Comparison of ENCODE assay signal across 19 cellular contexts in the genomic region with DNA sequence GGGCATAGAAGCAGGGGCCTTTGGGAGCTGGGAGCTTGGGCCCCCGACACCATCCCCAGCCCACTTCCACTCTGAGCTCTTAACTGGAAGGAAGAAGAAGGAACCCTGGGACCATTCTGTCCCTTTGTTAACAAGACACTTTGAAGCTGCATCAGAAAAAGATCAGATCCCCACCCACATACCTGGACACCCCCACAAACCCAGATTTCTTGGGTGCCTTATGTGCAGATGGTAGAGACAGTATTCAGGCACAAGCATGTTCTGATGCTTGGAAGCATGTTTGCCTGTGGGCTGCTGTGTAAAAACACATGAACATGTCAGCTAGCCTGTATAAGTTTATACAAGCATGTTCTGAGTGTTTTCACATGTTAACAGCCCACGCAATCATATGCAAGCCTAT. TPM values are rescaled to one million over a fixed set of nuclear protein-coding genes. Genes with fewer than 3 reads are reported as not detected.
DNase-seq lines count a peak whose midpoint lies in the region; ATAC-seq and TF ChIP-seq lines count a peak whose summit lies in the region.
"Had no signal": no experiment of that assay in that cellular context is flagged by ENCODE, and none has a peak within 500 bp of the region (broad histone marks: within the 10 kb centered on the region; RNA-seq: fewer than 3 reads in every experiment).

No MANE protein-coding gene starts in this region.

- no peak overlapping the region for H2AFZ ChIP-seq in MM.1S (ENCODE audit: low read length)

- no peak overlapping the region for H3K4me2 ChIP-seq in MM.1S (ENCODE audit: low read depth, low read length)
- H3K4me2 ChIP-seq: A549 had no signal

- H3K9me3 Mint-ChIP-seq in neural crest cell, result no peaks in the 10 kb centered on the region
- H3K9me3 Mint-ChIP-seq: HFFc6 had no signal

- H3K4me3 Mint-ChIP-seq in neural crest cell, result peak overlapping the region; percentile 66
- H3K4me3 Mint-ChIP-seq: HFFc6 had no signal

- 79 to 84% (median 83%) methylated on average over 2 of the region's 2 CpGs for WGBS in ovary, 3 donors

- no peaks in the 10 kb centered on the region for H4K20me1 ChIP-seq in MM.1S (ENCODE audit: insufficient read depth, low read length)

- peaks cover 88% of the 10 kb centered on the region for H3K27me3 Mint-ChIP-seq in neural crest cell (ENCODE audit: low read depth)

- H3K36me3 Mint-ChIP-seq in neural crest cell (ENCODE audit: low read depth), result no peaks in the 10 kb centered on the region
- H3K36me3 Mint-ChIP-seq: CD4-positive, alpha-beta memory T cell had no signal

- H3K4me1 ChIP-seq in MM.1S (ENCODE audit: low read length) (no peaks in the 10 kb centered on the region), ovary (ENCODE audit: insufficient read depth) (peaks cover 8% of the 10 kb centered on the region)
- H3K4me1 ChIP-seq: BE2C had no signal

- no peaks in the 10 kb centered on the region for H3K36me3 ChIP-seq in MM.1S (replicated peaks; ENCODE audit: insufficient read depth, low read length)
- no peaks in the 10 kb centered on the region for H3K36me3 ChIP-seq in ovary
- H3K36me3 ChIP-seq: BE2C had no signal

- no peaks in the 10 kb centered on the region for H3K9me2 ChIP-seq in MM.1S (replicated peaks; ENCODE audit: insufficient read depth, low read length)

- no peak for TF ChIP-seq EP300 in ovary (IDR thresholded peaks at IDR 0.05)

- H3K9ac ChIP-seq in MM.1S (ENCODE audit: low read length), result no peak overlapping the region

- H3K9me3 ChIP-seq in MM.1S (replicated peaks; ENCODE audit: insufficient read depth, low read length) (no peaks in the 10 kb centered on the region), ovary (no peaks in the 10 kb centered on the region)
- H3K9me3 ChIP-seq: A549, BE2C had no signal

- H3K27ac Mint-ChIP-seq in neural crest cell (ENCODE audit: unreplicated experiment), result no peak overlapping the region
- H3K27ac Mint-ChIP-seq: CD4-positive, alpha-beta memory T cell; HFFc6 had no signal

- DNase-seq in coronary artery (ENCODE audit: low spot score) (peak; percentile 4), neural crest cell (ENCODE audit: low read depth, low spot score) (no peak), MM.1S (no peak), ovary (no peak)
- DNase-seq: BE2C; CD4-positive, alpha-beta memory T cell; COR-L47; DMS153; DMS79 treated with DMSO at 0.1 percent for 48 hours; EL; GDM1; HCEC 1CT; HFFc6 had no signal

- no peak for TF ChIP-seq CTCF in coronary artery (IDR thresholded peaks at IDR 0.05)
- no peak for TF ChIP-seq CTCF in neural crest cell (conservative IDR thresholded peaks at IDR 0.05)
- TF ChIP-seq CTCF in MM.1S (IDR thresholded peaks at IDR 0.05; ENCODE audit: low read length), result no peak
- no peak for TF ChIP-seq CTCF in ovary (IDR thresholded peaks at IDR 0.05)

- H3K4me3 ChIP-seq in coronary artery (no peak overlapping the region), MM.1S (ENCODE audit: low read length) (no peak overlapping the region), ovary (no peak overlapping the region)
- H3K4me3 ChIP-seq: A549 had no signal

- peaks cover 49% of the 10 kb centered on the region for H3K27me3 ChIP-seq in MM.1S (replicated peaks; ENCODE audit: insufficient read depth, low read length)
- peaks cover 2% of the 10 kb centered on the region for H3K27me3 ChIP-seq in ovary

- peaks cover 7% of the 10 kb centered on the region for H3K4me1 Mint-ChIP-seq in neural crest cell

- ATAC-seq in HG02981 (IDR thresholded peaks at IDR 0.05; ENCODE audit: unreplicated experiment), result no peak

- H3K27ac ChIP-seq in angular gyrus (ENCODE audit: low read depth, low read length) (peak overlapping the region; percentile 62), coronary artery (no peak overlapping the region), MM.1S (ENCODE audit: low read length) (no peak overlapping the region), ovary (no peak overlapping the region)
- H3K27ac ChIP-seq: A549, C4-2B, HL-60 had no signal

- no peaks in the 10 kb centered on the region for H3K79me2 ChIP-seq in MM.1S (ENCODE audit: low read length)

- intact Hi-C loops in ovary (cut with DNase I), result no loop called here

- no peaks in the 10 kb centered on the region for H3F3A ChIP-seq in MM.1S (ENCODE audit: insufficient read depth, low read length)

- TF ChIP-seq POLR2A in ovary (IDR thresholded peaks at IDR 0.05), result no peak

RNA-seq across cellular contexts. Expression of gene DLGAP3, which starts 3.7 kb away (rescaled TPM):
- total RNA-seq in neural crest cell, result 4.7 and 5.0 TPM in 2 replicates
- total RNA-seq in ovary, result under 1 TPM; 0.11 to 0.62 (median 0.20) TPM
- polyA plus RNA-seq in ovary, result under 1 TPM; 0.05 to 0.10 TPM
- polyA plus RNA-seq: AG04450 had no signal

RNA-seq across cellular contexts. Expression of gene TMEM35B, which starts 59.4 kb away (rescaled TPM):
- total RNA-seq in neural crest cell (3.6 and 3.9 TPM in 2 replicates), ovary (10 to 100 TPM; 19.6 to 54.3 (median 25.0) TPM)
- 10 to 100 TPM; 54.6 to 58.7 TPM for polyA plus RNA-seq in ovary
